In genomic region chr5:179488464-179488863, GRCh38 we compare ENCODE assay signal across 22 cellular contexts.
"Had no signal": no experiment of that assay in that cellular context is flagged by ENCODE, and none has a peak within 500 bp of the region (broad histone marks: within the 10 kb centered on the region; RNA-seq: fewer than 3 reads in every experiment).

No MANE protein-coding gene starts in this region.

- H3K4me1 ChIP-seq: foreskin keratinocyte, pancreas, right lobe of liver had no signal

- H3K27me3 ChIP-seq: foreskin keratinocyte, pancreas, right lobe of liver had no signal

- DNase-seq: activated CD4-positive, alpha-beta T cell treated with anti-CD3 and anti-CD28 coated beads, Interleukin-2, amount 10 ng/mL, durations not matched to agents 7 days and 5 days; activated CD8-positive, alpha-beta memory T cell treated with anti-CD3 and anti-CD28 coated beads for 24 hours; activated CD8-positive, alpha-beta memory T cell treated with anti-CD3 and anti-CD28 coated beads, Interleukin-2, amount 50 U/mL, for 48 hours; activated effector memory CD4-positive, alpha-beta T cell treated with Interleukin-2 at 50 U/mL for 16 hours; activated naive CD4-positive, alpha-beta T cell treated with anti-CD3 and anti-CD28 coated beads, Interleukin-2, amount 10 ng/mL, durations not matched to agents 7 days and 5 days; activated naive CD8-positive, alpha-beta T cell treated with anti-CD3 and anti-CD28 coated beads, Interleukin-2, amount 50 U/mL, for 24 hours; activated T-cell treated with anti-CD3 and anti-CD28 coated beads, Interleukin-2, amount 50 U/mL, for 48 hours; foreskin keratinocyte; glutamatergic neuron; kidney; mesenchymal stem cell; mucosa of descending colon; naive B cell; pancreas; right lobe of liver; small intestine; stimulated activated CD4-positive, alpha-beta T cell treated with anti-CD3 and anti-CD28 coated beads, Interleukin-4, amount 100 ng/mL, for 1 hour; stimulated activated naive CD8-positive, alpha-beta T cell treated with anti-CD3 and anti-CD28 coated beads, Interleukin-15, amount 100 ng/mL, for 72 hours; T1000; trophoblast cell had no signal

- H3K9me3 ChIP-seq: mucosa of descending colon, pancreas, right lobe of liver had no signal

- H3K27ac ChIP-seq: coronary artery, foreskin keratinocyte, pancreas, right lobe of liver had no signal

- H3K36me3 ChIP-seq: pancreas, right lobe of liver had no signal

- H3K4me3 ChIP-seq: coronary artery, mucosa of descending colon, pancreas, right lobe of liver had no signal

- ATAC-seq: activated naive CD8-positive, alpha-beta T cell treated with anti-CD3 and anti-CD28 coated beads, Interleukin-2, amount 50 U/mL, for 24 hours; esophagus mucosa; foreskin keratinocyte; mucosa of descending colon; pancreas; stimulated activated naive CD8-positive, alpha-beta T cell treated with anti-CD3 and anti-CD28 coated beads, Interleukin-15, amount 100 ng/mL, for 72 hours had no signal
